Comparison of ENCODE assay signal across 14 cellular contexts in the genomic region with DNA sequence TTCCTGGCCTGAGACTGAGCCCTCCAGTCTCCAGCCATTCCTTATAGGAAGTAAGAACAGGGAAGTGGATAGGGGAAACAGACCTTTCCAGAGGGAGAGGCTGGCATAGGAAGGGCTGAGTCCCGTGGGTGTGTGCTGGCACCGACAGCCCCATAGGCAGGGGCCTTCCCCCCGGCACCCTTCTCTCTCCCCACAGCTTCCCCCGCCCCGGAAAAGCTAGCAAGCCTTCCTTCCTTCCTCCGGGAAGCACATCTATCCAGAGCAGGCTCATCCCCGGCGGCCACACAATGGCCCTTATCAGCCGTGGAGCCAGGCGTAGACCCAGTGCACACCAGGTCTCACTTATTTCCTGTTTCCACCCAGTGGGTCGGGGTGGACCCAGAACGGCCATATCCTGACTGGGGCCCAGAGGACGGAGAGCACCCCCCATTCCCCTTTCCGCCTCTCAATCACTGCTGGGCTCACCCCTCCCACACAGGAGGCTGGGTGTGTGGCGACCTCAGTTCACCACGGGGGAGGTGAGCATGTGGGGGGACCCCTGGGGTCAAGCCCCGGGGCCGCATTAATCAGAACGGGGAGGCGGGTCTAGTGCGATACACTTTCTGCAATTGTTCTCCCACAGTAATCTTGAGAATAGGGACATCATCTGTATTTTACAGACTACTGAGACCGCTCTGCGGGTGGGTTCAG. TPM values are rescaled to one million over a fixed set of nuclear protein-coding genes. Genes with fewer than 3 reads are reported as not detected.
DNase-seq lines count a peak whose midpoint lies in the region; ATAC-seq, FAIRE-seq and TF ChIP-seq lines count a peak whose summit lies in the region.
"Had no signal": no experiment of that assay in that cellular context is flagged by ENCODE, and none has a peak within 500 bp of the region (broad histone marks: within the 10 kb centered on the region; RNA-seq: fewer than 3 reads in every experiment).

No MANE protein-coding gene starts in this region.

- peak overlapping the region; percentile 51 for H3K4me2 ChIP-seq in keratinocyte (ENCODE audit: control insufficient read depth, extremely low read depth, insufficient read depth, low read depth, low read length)

- H3K79me2 ChIP-seq in keratinocyte (ENCODE audit: control insufficient read depth, insufficient read depth, low read length), result peaks cover 17% of the 10 kb centered on the region

- peak overlapping the region; percentile 45 for H3K4me3 Mint-ChIP-seq in CD8-positive, alpha-beta T cell
- peak overlapping the region; percentile 19 for H3K4me3 Mint-ChIP-seq in activated B cell treated with CpG ODN at 0.5 μM for 24 hours
- no peak overlapping the region for H3K4me3 Mint-ChIP-seq in activated CD8-positive, alpha-beta memory T cell treated with anti-CD3 and anti-CD28 coated beads, Interleukin-2, amount 10 ng/mL, durations not matched to agents 7 days and 5 days

- dilution Hi-C loops in keratinocyte (cut with MboI; ENCODE audit: extremely low pct_ligation_motif_present, low sequenced_read_pairs), result no loop called here

- 48 to 53% methylated on average over 23 of the region's 23 CpGs for whole genome bisulfite sequencing in sigmoid colon, 2 donors

- CTCF ChIA-PET in CD8-positive, alpha-beta T cell (lab: Charles Lee), result interaction anchor here (1.3 to 2.2 kb wide), 2 partner anchors 11 to 128 kb away, joined by 3 to 6 read pairs; no protein-coding TSS in a partner anchor
- CTCF ChIA-PET in activated B cell treated with CpG ODN at 0.5 μM for 24 hours (lab: Charles Lee), result no interaction called here
- CTCF ChIA-PET in activated CD8-positive, alpha-beta memory T cell treated with anti-CD3 and anti-CD28 coated beads, Interleukin-2, amount 10 ng/mL, durations not matched to agents 7 days and 5 days (lab: Charles Lee), result interaction anchor here (0.8 kb wide), 1 partner anchor 22 kb away, joined by 3 read pairs; no protein-coding TSS in a partner anchor

- H3K36me3 Mint-ChIP-seq in CD8-positive, alpha-beta T cell, result peaks cover 25% of the 10 kb centered on the region
- peaks cover 21% of the 10 kb centered on the region for H3K36me3 Mint-ChIP-seq in activated B cell treated with CpG ODN at 0.5 μM for 24 hours (ENCODE audit: low read depth)
- H3K36me3 Mint-ChIP-seq in activated CD8-positive, alpha-beta memory T cell treated with anti-CD3 and anti-CD28 coated beads, Interleukin-2, amount 10 ng/mL, durations not matched to agents 7 days and 5 days, result peaks cover 2% of the 10 kb centered on the region

- no peak for FAIRE-seq in keratinocyte (lab: Jason Lieb, UNC)
- FAIRE-seq: RCC 7860 had no signal

- ATAC-seq in CD8-positive, alpha-beta T cell, result no peak
- ATAC-seq in activated B cell treated with CpG ODN at 0.5 μM for 24 hours (ENCODE audit: low read depth) (no peak), GM19035 (IDR thresholded peaks at IDR 0.05; ENCODE audit: unreplicated experiment) (no peak)
- no peak for ATAC-seq in activated CD8-positive, alpha-beta memory T cell treated with anti-CD3 and anti-CD28 coated beads, Interleukin-2, amount 10 ng/mL, durations not matched to agents 7 days and 5 days

- no peak for TF ChIP-seq POLR2A in sigmoid colon (IDR thresholded peaks at IDR 0.05)

- peak overlapping the region; percentile 9 for H2AFZ ChIP-seq in keratinocyte (ENCODE audit: control insufficient read depth, low read length)

- H3K9ac ChIP-seq in keratinocyte (ENCODE audit: control insufficient read depth, extremely low read depth, insufficient read depth, low read length), result no peak overlapping the region

- no peak for TF ChIP-seq EP300 in sigmoid colon (IDR thresholded peaks at IDR 0.05)

- H3K9me3 ChIP-seq in CD8-positive, alpha-beta T cell (ENCODE audit: low read length), result no peaks in the 10 kb centered on the region
- H3K9me3 ChIP-seq in keratinocyte (ENCODE audit: control insufficient read depth, low read depth, low read length), result no peaks in the 10 kb centered on the region
- H3K9me3 ChIP-seq in sigmoid colon, result no peaks in the 10 kb centered on the region

- POLR2A ChIA-PET in CD8-positive, alpha-beta T cell (lab: Charles Lee), result interaction anchor here (2.0 kb wide), 1 partner anchor 22 kb away, joined by 16 read pairs; the partner anchor contains the start of gene INPP5K
- POLR2A ChIA-PET in activated B cell treated with CpG ODN at 0.5 μM for 24 hours (lab: Charles Lee), result interaction anchor here (1.1 to 1.4 kb wide), 7 partner anchors 9 to 135 kb away, joined by 3 to 4 read pairs (median 3); partner anchors contain the start of gene SLC43A2

- peaks cover 24% of the 10 kb centered on the region for H3K4me1 ChIP-seq in CD8-positive, alpha-beta T cell (ENCODE audit: insufficient read depth, low read length)
- peaks cover 42% of the 10 kb centered on the region for H3K4me1 ChIP-seq in keratinocyte (ENCODE audit: control insufficient read depth, extremely low read depth, insufficient read depth, low read length)
- peaks cover 0 to 81% (median 76%) of the 10 kb centered on the region in 4 donors for H3K4me1 ChIP-seq in sigmoid colon

- intact Hi-C loops in CD8-positive, alpha-beta T cell (cut with DNase I, micrococcal nuclease), result no loop called here
- intact Hi-C loops in activated B cell treated with CpG ODN at 0.5 μM for 24 hours (cut with micrococcal nuclease), result no loop called here
- intact Hi-C loops in sigmoid colon (cut with DNase I), result loop anchor here (2.0 to 5.0 kb wide), 2 partner anchors 23 to 126 kb away; partner anchors contain the start of gene INPP5K

- H3K4me1 Mint-ChIP-seq in CD8-positive, alpha-beta T cell (ENCODE audit: low read depth), result peaks cover 21% of the 10 kb centered on the region
- H3K4me1 Mint-ChIP-seq in activated B cell treated with CpG ODN at 0.5 μM for 24 hours, result peaks cover 35% of the 10 kb centered on the region
- H3K4me1 Mint-ChIP-seq in activated CD8-positive, alpha-beta memory T cell treated with anti-CD3 and anti-CD28 coated beads, Interleukin-2, amount 10 ng/mL, durations not matched to agents 7 days and 5 days, result peaks cover 11% of the 10 kb centered on the region

- H3K27ac Mint-ChIP-seq in CD8-positive, alpha-beta T cell, result peak overlapping the region; percentile 52
- peak overlapping the region; percentile 2 for H3K27ac Mint-ChIP-seq in activated B cell treated with CpG ODN at 0.5 μM for 24 hours
- H3K27ac Mint-ChIP-seq in activated CD8-positive, alpha-beta memory T cell treated with anti-CD3 and anti-CD28 coated beads, Interleukin-2, amount 10 ng/mL, durations not matched to agents 7 days and 5 days, result no peak overlapping the region

- no peak for DNase-seq in CD8-positive, alpha-beta T cell
- no peak for DNase-seq in activated B cell treated with CpG ODN at 0.5 μM for 24 hours
- no peak for DNase-seq in keratinocyte (ENCODE audit: low read depth, low spot score)
- DNase-seq in sigmoid colon, result peak; percentile 78
- no peak for DNase-seq in cortex of kidney (lab: John Stamatoyannopoulos, UW)
- DNase-seq in activated CD8-positive, alpha-beta memory T cell treated with anti-CD3 and anti-CD28 coated beads, Interleukin-2, amount 10 ng/mL, durations not matched to agents 7 days and 5 days, result no peak
- DNase-seq in NCI-H1092 treated with DMSO at 0.1 percent for 48 hours (lab: John Stamatoyannopoulos, UW), result no peak
- DNase-seq: activated CD4-positive, alpha-beta T cell treated with anti-CD3 and anti-CD28 coated beads, Interleukin-2, amount 50 U/mL, for 48 hours; GOT3; NCI-H1436 treated with DMSO at 0.1 percent for 48 hours; posterior cingulate gyrus had no signal

- H3K9me1 ChIP-seq in keratinocyte (ENCODE audit: control insufficient read depth, extremely low read depth, insufficient read depth, low read length), result no peaks in the 10 kb centered on the region

- no peak for TF ChIP-seq CTCF in CD8-positive, alpha-beta T cell (IDR thresholded peaks at IDR 0.05)
- TF ChIP-seq CTCF in activated B cell treated with CpG ODN at 0.5 μM for 24 hours (IDR thresholded peaks at IDR 0.05) (no peak), keratinocyte (optimal IDR thresholded peaks at IDR 0.05 in 1 of 3, IDR thresholded peaks at IDR 0.05 in 1 of 3, conservative IDR thresholded peaks at IDR 0.05 in 1 of 3; ENCODE audit: extremely low read depth in 1 of 3, insufficient read depth in 2 of 3, low read length in 3 of 3) (no peak), sigmoid colon (IDR thresholded peaks at IDR 0.05) (no peak)

- H3K4me3 ChIP-seq in CD8-positive, alpha-beta T cell (ENCODE audit: low read depth, low read length), result no peak overlapping the region
- H3K4me3 ChIP-seq in keratinocyte (ENCODE audit: control insufficient read depth in 2 of 3, extremely low read depth in 1 of 3, insufficient read depth in 2 of 3, low read depth in 1 of 3, low read length in 3 of 3) (no peak overlapping the region), sigmoid colon (no peak overlapping the region)
- H3K4me3 ChIP-seq: cardiac muscle cell had no signal

- H3K27ac ChIP-seq in CD8-positive, alpha-beta T cell (ENCODE audit: low read depth, low read length), result no peak overlapping the region
- H3K27ac ChIP-seq in keratinocyte (ENCODE audit: control insufficient read depth, insufficient read depth, low read length), result no peak overlapping the region
- peak overlapping the region; percentile 90 to 100 (median 98) for H3K27ac ChIP-seq in sigmoid colon
- H3K27ac ChIP-seq: cardiac muscle cell had no signal

- H3K27me3 Mint-ChIP-seq in CD8-positive, alpha-beta T cell (ENCODE audit: low read depth), result no peaks in the 10 kb centered on the region
- H3K27me3 Mint-ChIP-seq in activated B cell treated with CpG ODN at 0.5 μM for 24 hours, result no peaks in the 10 kb centered on the region
- H3K27me3 Mint-ChIP-seq in activated CD8-positive, alpha-beta memory T cell treated with anti-CD3 and anti-CD28 coated beads, Interleukin-2, amount 10 ng/mL, durations not matched to agents 7 days and 5 days, result peaks cover 4% of the 10 kb centered on the region

- H3K36me3 ChIP-seq in CD8-positive, alpha-beta T cell (ENCODE audit: insufficient read depth, low read length), result no peaks in the 10 kb centered on the region
- H3K36me3 ChIP-seq in keratinocyte (ENCODE audit: control insufficient read depth in 2 of 2, extremely low read depth in 1 of 2, insufficient read depth in 2 of 2, low read length in 2 of 2) (peaks cover 0 to 5% of the 10 kb centered on the region in 2 experiments), sigmoid colon (peaks cover 0 to 33% (median 4%) of the 10 kb centered on the region in 4 donors)
- H3K36me3 ChIP-seq: cardiac muscle cell had no signal

- no peaks in the 10 kb centered on the region for H4K20me1 ChIP-seq in keratinocyte (ENCODE audit: control insufficient read depth, extremely low read depth, insufficient read depth, low read length)

- no peaks in the 10 kb centered on the region for H3K27me3 ChIP-seq in CD8-positive, alpha-beta T cell (ENCODE audit: insufficient read depth, low read length)
- H3K27me3 ChIP-seq in keratinocyte (ENCODE audit: control insufficient read depth, extremely low read depth, insufficient read depth, low read length) (no peaks in the 10 kb centered on the region), sigmoid colon (no peaks in the 10 kb centered on the region)
- H3K27me3 ChIP-seq: cardiac muscle cell had no signal

- no peaks in the 10 kb centered on the region for H3K9me3 Mint-ChIP-seq in CD8-positive, alpha-beta T cell
- H3K9me3 Mint-ChIP-seq in activated B cell treated with CpG ODN at 0.5 μM for 24 hours, result no peaks in the 10 kb centered on the region
- no peaks in the 10 kb centered on the region for H3K9me3 Mint-ChIP-seq in activated CD8-positive, alpha-beta memory T cell treated with anti-CD3 and anti-CD28 coated beads, Interleukin-2, amount 10 ng/mL, durations not matched to agents 7 days and 5 days (ENCODE audit: low read depth)

RNA-seq across cellular contexts. Expression of gene MYO1C, which starts 0.9 kb away (rescaled TPM):
- 10 to 100 TPM in 1 of 2 experiments, 1 to 10 TPM in 1; 9.1 to 11.4 TPM for total RNA-seq in CD8-positive, alpha-beta T cell
- total RNA-seq in activated B cell treated with CpG ODN at 0.5 μM for 24 hours (189 and 190 TPM in 2 replicates), sigmoid colon (100 to 1,000 TPM; 102 to 179 (median 117) TPM)
- polyA plus RNA-seq in keratinocyte (101 to 124 TPM (median 117 TPM) in 3 replicates), sigmoid colon (100 to 1,000 TPM in 1 of 3 donors, 10 to 100 TPM in 2; 72.7 to 116 (median 86.2) TPM)
- polyA plus RNA-seq in keratinocyte (2011; ENCODE audit: low read depth), result 50.1 TPM
- 66.0 and 114 TPM in 2 replicates for polyA plus RNA-seq in keratinocyte (2011; cell fraction: cytosol; rRNA removed)
- polyA plus RNA-seq in keratinocyte (2011; cell fraction: nucleus; rRNA removed), result 169 and 194 TPM in 2 replicates
- 45.2 and 141 TPM in 2 replicates for polyA plus RNA-seq in keratinocyte (2012; ENCODE audit: low replicate concordance)
- 277 to 483 TPM (median 317 TPM) in 3 replicates for polyA minus RNA-seq in keratinocyte
- polyA minus RNA-seq in keratinocyte (2011; cell fraction: cytosol; rRNA and poly(A)+ RNA removed), result 181 TPM
- 114 and 148 TPM in 2 replicates for polyA minus RNA-seq in keratinocyte (2011; cell fraction: nucleus; rRNA and poly(A)+ RNA removed)
- total RNA-seq in activated CD8-positive, alpha-beta memory T cell treated with anti-CD3 and anti-CD28 coated beads, Interleukin-2, amount 10 ng/mL, durations not matched to agents 7 days and 5 days, result 10 to 100 TPM; 50.6 to 58.4 TPM

RNA-seq across cellular contexts. Expression of gene INPP5K, which starts 23.0 kb away (rescaled TPM):
- 100 to 1,000 TPM; 204 to 221 TPM for total RNA-seq in CD8-positive, alpha-beta T cell
- total RNA-seq in activated B cell treated with CpG ODN at 0.5 μM for 24 hours (46.0 and 50.0 TPM in 2 replicates), sigmoid colon (10 to 100 TPM; 41.0 to 66.5 (median 58.7) TPM)
- polyA plus RNA-seq in keratinocyte (19.9 to 28.0 TPM (median 23.0 TPM) in 3 replicates), sigmoid colon (10 to 100 TPM; 25.7 to 33.1 (median 31.2) TPM)
- polyA plus RNA-seq in keratinocyte (2011; ENCODE audit: low read depth), result 14.3 TPM
- polyA plus RNA-seq in keratinocyte (2011; cell fraction: cytosol; rRNA removed), result 22.1 and 29.6 TPM in 2 replicates
- 24.1 and 25.9 TPM in 2 replicates for polyA plus RNA-seq in keratinocyte (2011; cell fraction: nucleus; rRNA removed)
- 16.0 and 33.2 TPM in 2 replicates for polyA plus RNA-seq in keratinocyte (2012; ENCODE audit: low replicate concordance)
- 28.6 to 53.5 TPM (median 41.6 TPM) in 3 replicates for polyA minus RNA-seq in keratinocyte
- 35.7 TPM for polyA minus RNA-seq in keratinocyte (2011; cell fraction: cytosol; rRNA and poly(A)+ RNA removed)
- polyA minus RNA-seq in keratinocyte (2011; cell fraction: nucleus; rRNA and poly(A)+ RNA removed), result 24.8 and 28.7 TPM in 2 replicates
- 10 to 100 TPM; 40.6 to 43.4 TPM for total RNA-seq in activated CD8-positive, alpha-beta memory T cell treated with anti-CD3 and anti-CD28 coated beads, Interleukin-2, amount 10 ng/mL, durations not matched to agents 7 days and 5 days

RNA-seq across cellular contexts. Expression of gene CRK, which starts 37.4 kb away (rescaled TPM):
- total RNA-seq in CD8-positive, alpha-beta T cell, result 10 to 100 TPM; 15.4 to 15.9 TPM
- total RNA-seq in activated B cell treated with CpG ODN at 0.5 μM for 24 hours, result 22.5 and 29.1 TPM in 2 replicates
- polyA plus RNA-seq in keratinocyte, result 111 to 127 TPM (median 117 TPM) in 3 replicates
- polyA plus RNA-seq in keratinocyte (2011; ENCODE audit: low read depth), result 62.6 TPM
- polyA plus RNA-seq in keratinocyte (2011; cell fraction: cytosol; rRNA removed), result 104 and 167 TPM in 2 replicates
- polyA plus RNA-seq in keratinocyte (2011; cell fraction: nucleus; rRNA removed), result 97.2 and 110 TPM in 2 replicates
- polyA plus RNA-seq in keratinocyte (2012; ENCODE audit: low replicate concordance), result 53.2 and 70.0 TPM in 2 replicates
- polyA minus RNA-seq in keratinocyte, result 48.3 to 129 TPM (median 105 TPM) in 3 replicates
- polyA minus RNA-seq in keratinocyte (2011; cell fraction: cytosol; rRNA and poly(A)+ RNA removed), result 91.1 TPM
- 43.7 and 74.3 TPM in 2 replicates for polyA minus RNA-seq in keratinocyte (2011; cell fraction: nucleus; rRNA and poly(A)+ RNA removed)
- 10 to 100 TPM; 61.5 to 88.7 (median 76.1) TPM for total RNA-seq in sigmoid colon
- 10 to 100 TPM; 33.6 to 68.4 (median 48.0) TPM for polyA plus RNA-seq in sigmoid colon
- 10 to 100 TPM; 18.3 to 20.7 TPM for total RNA-seq in activated CD8-positive, alpha-beta memory T cell treated with anti-CD3 and anti-CD28 coated beads, Interleukin-2, amount 10 ng/mL, durations not matched to agents 7 days and 5 days

Comparison
In these comparisons a context has a peak if more than half of its experiments do, and no peak if none do; other contexts are left out.
1. H3K27ac ChIP-seq: peak in sigmoid colon (4 of 4); none in CD8-positive, alpha-beta T cell (single experiment) and keratinocyte (single experiment).
2. RNA of gene MYO1C, which starts 0.9 kb away (total RNA-seq): 189 to 190 TPM in activated B cell treated with CpG ODN at 0.5 μM for 24 hours, 102 to 179 TPM in sigmoid colon and 50.6 to 58.4 TPM in activated CD8-positive, alpha-beta memory T cell treated with anti-CD3 and anti-CD28 coated beads, Interleukin-2, amount 10 ng/mL, durations not matched to agents 7 days and 5 days; 9.1 to 11.4 TPM in CD8-positive, alpha-beta T cell; every median in the first group is over 4 times any median in the second.